Comparison of ENCODE assay signal across 8 cellular contexts in genomic region chr12:122471324-122472226, GRCh38. TPM values are rescaled to one million over a fixed set of nuclear protein-coding genes. Genes with fewer than 3 reads are reported as not detected.
DNase-seq lines count a peak whose midpoint lies in the region; ATAC-seq and TF ChIP-seq lines count a peak whose summit lies in the region.

No MANE protein-coding gene starts in this region.

- H3K27me3 ChIP-seq in heart right ventricle = no peaks in the 10 kb centered on the region

- no peaks in the 10 kb centered on the region for H3K9me3 ChIP-seq in heart right ventricle

- no peaks in the 10 kb centered on the region for H3K27me3 Mint-ChIP-seq in activated T-cell treated with anti-CD3 and anti-CD28 coated beads, Interleukin-2, amount 50 U/mL, for 72 hours (ENCODE audit: low read depth)

- peaks cover 32% of the 10 kb centered on the region for H3K4me1 Mint-ChIP-seq in activated T-cell treated with anti-CD3 and anti-CD28 coated beads, Interleukin-2, amount 50 U/mL, for 72 hours (ENCODE audit: low read depth)

- TF ChIP-seq CTCF in AG09319 (IDR thresholded peaks at IDR 0.05; ENCODE audit: low read depth, low read length) = peak; percentile 77
- peak; percentile 65 for TF ChIP-seq CTCF in GM12872 (IDR thresholded peaks at IDR 0.05; ENCODE audit: insufficient read depth, low read depth, low read length)
- peak; percentile 47 to 89 (median 78) for TF ChIP-seq CTCF in heart right ventricle (IDR thresholded peaks at IDR 0.05)

- peaks cover 0 to 17% (median 6%) of the 10 kb centered on the region in 9 donors for H3K4me1 ChIP-seq in heart right ventricle

- 27 to 35% methylated on average over 3 of the region's 3 CpGs for WGBS in heart right ventricle, 2 donors

- H3K4me3 Mint-ChIP-seq in activated T-cell treated with anti-CD3 and anti-CD28 coated beads, Interleukin-2, amount 50 U/mL, for 72 hours = no peak overlapping the region

- peak in 1 of 2 donors; percentile 42 for ATAC-seq in activated T-cell treated with anti-CD3 and anti-CD28 coated beads, Interleukin-2, amount 50 U/mL, for 72 hours (replicated peaks in 1 of 2)
- ATAC-seq in heart right ventricle = peak in 5 of 8 donors; percentile 41 to 67 (median 59)

- H3K4me3 ChIP-seq in heart right ventricle = no peak overlapping the region

- peak overlapping the region; percentile 42 for H3K27ac Mint-ChIP-seq in activated T-cell treated with anti-CD3 and anti-CD28 coated beads, Interleukin-2, amount 50 U/mL, for 72 hours

- H3K36me3 Mint-ChIP-seq in activated T-cell treated with anti-CD3 and anti-CD28 coated beads, Interleukin-2, amount 50 U/mL, for 72 hours (ENCODE audit: insufficient read depth in 2 of 2) = peaks cover 15 to 28% of the 10 kb centered on the region in 2 donors

- no peaks in the 10 kb centered on the region for H3K9me3 Mint-ChIP-seq in activated T-cell treated with anti-CD3 and anti-CD28 coated beads, Interleukin-2, amount 50 U/mL, for 72 hours

- H3K27ac ChIP-seq in heart right ventricle = peak overlapping the region in 5 of 10 donors; percentile 21 to 60 (median 33)

- H3K36me3 ChIP-seq in heart right ventricle = peaks cover 1 to 46% (median 45%) of the 10 kb centered on the region in 9 donors

- DNase-seq in AG09319 (ENCODE audit: extremely low read depth, low read depth) (peak; percentile 50), NCI-H2171 (lab: John Stamatoyannopoulos, UW) (peak; percentile 32), heart right ventricle (no peak), retina (peak; percentile 4), HPDE6-E6E7 (ENCODE audit: extremely low spot score) (no peak), GM19240 (ENCODE audit: insufficient read length, low spot score) (no peak)
- peak in 1 of 2 donors; percentile 23 for DNase-seq in activated T-cell treated with anti-CD3 and anti-CD28 coated beads, Interleukin-2, amount 50 U/mL, for 72 hours

- intact Hi-C loops in heart right ventricle (cut with DNase I) = loop anchor here in 7 of 10 donors (1.0 to 5.0 kb wide), 4 partner anchors 69 to 134 kb away; no protein-coding TSS in a partner anchor

RNA-seq across cellular contexts. Expression of gene ZCCHC8, which starts 29.2 kb away (rescaled TPM):
- total RNA-seq in activated T-cell treated with anti-CD3 and anti-CD28 coated beads, Interleukin-2, amount 50 U/mL, for 72 hours = 10 to 100 TPM; 50.7 to 53.9 TPM
- 10 to 100 TPM in 2 of 10 donors, 1 to 10 TPM in 8; 7.9 to 11.1 (median 9.2) TPM for total RNA-seq in heart right ventricle
- 10 to 100 TPM in 1 of 2 donors, 1 to 10 TPM in 1; 7.5 to 29.6 TPM for polyA plus RNA-seq in heart right ventricle

RNA-seq across cellular contexts. Expression of gene CLIP1, which starts 49.1 kb away (rescaled TPM):
- total RNA-seq in activated T-cell treated with anti-CD3 and anti-CD28 coated beads, Interleukin-2, amount 50 U/mL, for 72 hours = 100 to 1,000 TPM in 1 of 2 donors, 10 to 100 TPM in 1; 87.3 to 108 TPM
- total RNA-seq in heart right ventricle = 100 to 1,000 TPM in 5 of 10 donors, 10 to 100 TPM in 5; 87.4 to 135 (median 100) TPM
- 10 to 100 TPM; 36.3 to 39.1 TPM for polyA plus RNA-seq in heart right ventricle

RNA-seq across cellular contexts. Expression of gene RSRC2, which starts 55.2 kb away (rescaled TPM):
- total RNA-seq in activated T-cell treated with anti-CD3 and anti-CD28 coated beads, Interleukin-2, amount 50 U/mL, for 72 hours = 100 to 1,000 TPM in 1 of 2 donors, 10 to 100 TPM in 1; 98.0 to 108 TPM
- total RNA-seq in heart right ventricle = 10 to 100 TPM; 36.1 to 44.3 (median 40.6) TPM
- 10 to 100 TPM; 31.3 to 48.9 TPM for polyA plus RNA-seq in heart right ventricle

RNA-seq across cellular contexts. Expression of gene KNTC1, which starts 55.5 kb away (rescaled TPM):
- total RNA-seq in activated T-cell treated with anti-CD3 and anti-CD28 coated beads, Interleukin-2, amount 50 U/mL, for 72 hours = 100 to 1,000 TPM; 154 to 186 TPM
- 1 to 10 TPM; 2.0 to 7.0 (median 3.0) TPM for total RNA-seq in heart right ventricle
- polyA plus RNA-seq in heart right ventricle = 1 to 10 TPM; 2.1 to 8.1 TPM

Comparison
In these comparisons a context has a peak if more than half of its experiments do, and no peak if none do; other contexts are left out.
1. DNase-seq: peak in AG09319 (single experiment), NCI-H2171 (single experiment) and retina (single experiment); none in heart right ventricle (0 of 2), HPDE6-E6E7 (single experiment) and GM19240 (single experiment).
2. RNA of gene ZCCHC8, which starts 29.2 kb away (total RNA-seq): 50.7 to 53.9 TPM in activated T-cell treated with anti-CD3 and anti-CD28 coated beads, Interleukin-2, amount 50 U/mL, for 72 hours; 7.9 to 11.1 TPM in heart right ventricle; every median in the first group is over 4 times any median in the second.
3. Peak in every context shown above with its lines, with median percentiles within 50 percentile points of each other: CTCF ChIP-seq.